In the genomic region with DNA sequence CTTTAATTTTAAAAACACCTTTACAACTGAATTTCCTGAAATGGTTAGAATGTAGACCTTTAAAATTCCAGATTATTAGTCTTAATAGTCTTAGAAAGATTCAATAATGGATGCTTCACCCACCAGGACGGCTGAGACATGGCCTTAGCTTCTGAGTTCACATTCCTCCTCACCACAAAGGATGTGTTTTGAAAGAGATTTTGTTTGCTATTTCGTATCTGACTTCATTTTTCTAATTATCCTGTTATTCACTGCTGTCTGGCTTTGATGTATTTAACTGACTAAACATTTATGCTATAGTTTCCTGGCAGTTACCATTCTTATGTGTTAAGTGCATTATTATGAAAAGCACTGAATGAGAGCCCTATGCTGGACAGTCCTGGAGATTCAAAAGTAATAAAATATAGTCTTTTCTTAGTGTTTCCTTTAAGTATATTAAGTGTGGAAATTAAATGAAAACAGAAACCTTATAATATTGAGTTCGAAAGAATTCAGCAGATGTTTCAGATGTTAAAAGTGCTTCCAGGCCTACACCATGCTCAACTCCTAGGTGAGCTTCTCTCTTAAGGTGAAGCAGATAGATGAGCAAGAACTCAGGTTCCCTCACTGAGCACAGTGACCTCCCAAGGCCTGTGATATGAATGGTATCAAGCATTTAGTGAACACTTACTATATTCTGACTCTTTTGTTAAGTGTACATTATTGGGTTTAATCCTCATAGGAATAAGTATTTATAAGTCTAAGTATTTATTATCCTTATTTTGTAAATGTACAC, we compare ENCODE assay signal across 15 cellular contexts. TPM values are rescaled to one million over a fixed set of nuclear protein-coding genes. Genes with fewer than 3 reads are reported as not detected.
A peak's percentile ranks its signal among the peaks of the same experiment; 100 is the strongest.
DNase-seq lines count a peak whose midpoint lies in the region; ATAC-seq, FAIRE-seq and TF ChIP-seq lines count a peak whose summit lies in the region.
"Had no signal": no experiment of that assay in that cellular context is flagged by ENCODE, and none has a peak within 500 bp of the region (broad histone marks: within the 10 kb centered on the region; RNA-seq: fewer than 3 reads in every experiment).

No MANE protein-coding gene starts in this region.

- peaks cover 0 to 4% of the 10 kb centered on the region in 2 experiments for H3K36me3 ChIP-seq in endothelial cell of umbilical vein (ENCODE audit: control insufficient read depth in 2 of 2, extremely low read depth in 1 of 2, insufficient read depth in 2 of 2, low read length in 2 of 2)
- H3K36me3 ChIP-seq in colonic mucosa = no peaks in the 10 kb centered on the region
- no peaks in the 10 kb centered on the region for H3K36me3 ChIP-seq in CD8-positive, alpha-beta T cell (ENCODE audit: insufficient read depth, low read length)

- H3K9me1 ChIP-seq in endothelial cell of umbilical vein (replicated peaks; ENCODE audit: control insufficient read depth, extremely low read depth, insufficient read depth, low read length) = no peaks in the 10 kb centered on the region

- H3K9me3 Mint-ChIP-seq in osteocyte (ENCODE audit: unreplicated experiment) = no peaks in the 10 kb centered on the region
- H3K9me3 Mint-ChIP-seq in CD8-positive, alpha-beta T cell = no peaks in the 10 kb centered on the region
- H3K9me3 Mint-ChIP-seq: brain; stimulated activated naive B cell treated with anti-CD40 and anti-IgM and Interleukin-4, amounts not matched to agents 10 μg/mL and 1 μg/mL and 100 μg/mL, for 72 hours had no signal

- H3K36me3 Mint-ChIP-seq in osteocyte (ENCODE audit: unreplicated experiment) = peaks cover 8% of the 10 kb centered on the region
- H3K36me3 Mint-ChIP-seq in CD8-positive, alpha-beta T cell = peaks cover 22% of the 10 kb centered on the region

- H3K27me3 Mint-ChIP-seq in osteocyte (ENCODE audit: unreplicated experiment) = no peaks in the 10 kb centered on the region
- H3K27me3 Mint-ChIP-seq in CD8-positive, alpha-beta T cell (ENCODE audit: low read depth) = no peaks in the 10 kb centered on the region
- H3K27me3 Mint-ChIP-seq: brain; stimulated activated naive B cell treated with anti-CD40 and anti-IgM and Interleukin-4, amounts not matched to agents 10 μg/mL and 1 μg/mL and 100 μg/mL, for 72 hours had no signal

- POLR2A ChIA-PET in endothelial cell of umbilical vein (lab: Charles Lee) = no interaction called here
- POLR2A ChIA-PET in CD8-positive, alpha-beta T cell (lab: Charles Lee) = no interaction called here

- BruUV-seq in endothelial cell of umbilical vein (replicated peaks; lab: Mats Ljungman, UMichigan) = no TSS peak

- no peak for TF ChIP-seq POLR2A in endothelial cell of umbilical vein (IDR thresholded peaks at IDR 0.05; ENCODE audit: low read depth, low read length)

- peak overlapping the region; percentile 42 for H3K27ac Mint-ChIP-seq in osteocyte (ENCODE audit: unreplicated experiment)
- H3K27ac Mint-ChIP-seq in CD8-positive, alpha-beta T cell = no peak overlapping the region
- H3K27ac Mint-ChIP-seq: brain; stimulated activated naive B cell treated with anti-CD40 and anti-IgM and Interleukin-4, amounts not matched to agents 10 μg/mL and 1 μg/mL and 100 μg/mL, for 72 hours had no signal

- H3K4me1 Mint-ChIP-seq in osteocyte (ENCODE audit: unreplicated experiment) = peaks cover 46% of the 10 kb centered on the region
- peaks cover 54% of the 10 kb centered on the region for H3K4me1 Mint-ChIP-seq in CD8-positive, alpha-beta T cell (ENCODE audit: low read depth)

- FAIRE-seq in endothelial cell of umbilical vein (lab: Jason Lieb, UNC) = no peak
- FAIRE-seq: frontal cortex had no signal

- H3K9me3 ChIP-seq in endothelial cell of umbilical vein (replicated peaks; ENCODE audit: control insufficient read depth, insufficient read depth, low read length) (no peaks in the 10 kb centered on the region), colonic mucosa (no peaks in the 10 kb centered on the region)
- H3K9me3 ChIP-seq in CD8-positive, alpha-beta T cell (ENCODE audit: low read length) = no peaks in the 10 kb centered on the region

- H3K27ac ChIP-seq in endothelial cell of umbilical vein (ENCODE audit: insufficient read depth, low read depth, low read length) (peak overlapping the region; percentile 44), colonic mucosa (no peak overlapping the region)
- H3K27ac ChIP-seq in CD8-positive, alpha-beta T cell (ENCODE audit: low read depth, low read length) = no peak overlapping the region

- no peak overlapping the region for H3K4me2 ChIP-seq in endothelial cell of umbilical vein (ENCODE audit: insufficient read depth, low read length)

- ATAC-seq in CD8-positive, alpha-beta T cell = no peak
- ATAC-seq in HG02571 (IDR thresholded peaks at IDR 0.05; ENCODE audit: unreplicated experiment) = no peak
- ATAC-seq: stimulated activated naive B cell treated with anti-CD40 and anti-IgM and Interleukin-4, amounts not matched to agents 10 μg/mL and 1 μg/mL and 100 μg/mL, for 72 hours had no signal

- dilution Hi-C loops in endothelial cell of umbilical vein (cut with MboI; ENCODE audit: extremely low pct_ligation_motif_present, low sequenced_read_pairs) = no loop called here

- no peaks in the 10 kb centered on the region for H3K27me3 ChIP-seq in endothelial cell of umbilical vein (ENCODE audit: control insufficient read depth in 2 of 2, insufficient read depth in 2 of 2, low read length in 2 of 2)
- no peaks in the 10 kb centered on the region for H3K27me3 ChIP-seq in colonic mucosa
- no peaks in the 10 kb centered on the region for H3K27me3 ChIP-seq in CD8-positive, alpha-beta T cell (ENCODE audit: insufficient read depth, low read length)

- H3K9ac ChIP-seq in endothelial cell of umbilical vein (replicated peaks; ENCODE audit: extremely low read depth, insufficient read depth, low read length) (no peak overlapping the region), colonic mucosa (ENCODE audit: low read depth in 2 of 2, low read length in 2 of 2) (no peak overlapping the region)

- intact Hi-C loops in endothelial cell of umbilical vein (cut with micrococcal nuclease) (no loop called here), colonic mucosa (cut with DNase I) (no loop called here)
- intact Hi-C loops in CD8-positive, alpha-beta T cell (cut with DNase I, micrococcal nuclease) = no loop called here

- DNase-seq in EL (peak; percentile 70), RPMI7951 (ENCODE audit: low read depth) (peak; percentile 36), endothelial cell of umbilical vein (ENCODE audit: low read depth, low spot score) (peak; percentile 60), osteocyte (ENCODE audit: extremely low spot score, unreplicated experiment) (no peak), colonic mucosa (no peak)
- no peak for DNase-seq in CD8-positive, alpha-beta T cell
- DNase-seq: activated T-cell treated with anti-CD3 and anti-CD28 coated beads, Interleukin-2, amount 50 U/mL, for 1 hour; DMS79 treated with DMSO at 0.1 percent for 48 hours; NCI-H510A; nucleus accumbens; Right ventricle myocardium superior; stimulated activated naive B cell treated with anti-CD40 and anti-IgM and Interleukin-4, amounts not matched to agents 10 μg/mL and 1 μg/mL and 100 μg/mL, for 72 hours had no signal

- H3K4me3 ChIP-seq in endothelial cell of umbilical vein (replicated peaks in 1 of 3; ENCODE audit: insufficient read depth in 1 of 3, low read depth in 1 of 3, low read length in 3 of 3) (no peak overlapping the region), colonic mucosa (no peak overlapping the region)
- no peak overlapping the region for H3K4me3 ChIP-seq in CD8-positive, alpha-beta T cell (ENCODE audit: low read depth, low read length)

- no peaks in the 10 kb centered on the region for H4K20me1 ChIP-seq in endothelial cell of umbilical vein (replicated peaks; ENCODE audit: control insufficient read depth, extremely low read depth, insufficient read depth, low read length)

- no peak overlapping the region for H3K4me3 Mint-ChIP-seq in osteocyte (ENCODE audit: unreplicated experiment)
- H3K4me3 Mint-ChIP-seq in CD8-positive, alpha-beta T cell = no peak overlapping the region
- H3K4me3 Mint-ChIP-seq: brain; stimulated activated naive B cell treated with anti-CD40 and anti-IgM and Interleukin-4, amounts not matched to agents 10 μg/mL and 1 μg/mL and 100 μg/mL, for 72 hours had no signal

- CTCF ChIA-PET in endothelial cell of umbilical vein (lab: Charles Lee) = interaction anchor here (1.2 to 1.3 kb wide), 2 partner anchors 15 to 18 kb away, joined by 3 read pairs; no protein-coding TSS in a partner anchor
- CTCF ChIA-PET in CD8-positive, alpha-beta T cell (lab: Charles Lee) = interaction anchor here (1.4 kb wide), 1 partner anchor 11 kb away, joined by 3 read pairs; no protein-coding TSS in a partner anchor

- peaks cover 40% of the 10 kb centered on the region for H3K79me2 ChIP-seq in endothelial cell of umbilical vein (ENCODE audit: control insufficient read depth, insufficient read depth, low read length)

- H2AFZ ChIP-seq in endothelial cell of umbilical vein (ENCODE audit: low read depth, low read length) = no peak overlapping the region

- TF ChIP-seq CTCF in endothelial cell of umbilical vein (IDR thresholded peaks at IDR 0.05; ENCODE audit: extremely low read depth in 1 of 2, insufficient read depth in 1 of 2, low read depth in 1 of 2, low read length in 2 of 2) (no peak), osteocyte (IDR thresholded peaks at IDR 0.05) (no peak), colonic mucosa (IDR thresholded peaks at IDR 0.05) (no peak)
- TF ChIP-seq CTCF in CD8-positive, alpha-beta T cell (IDR thresholded peaks at IDR 0.05) = no peak

- no peaks in the 10 kb centered on the region for H3K4me1 ChIP-seq in endothelial cell of umbilical vein (ENCODE audit: control insufficient read depth, extremely low read depth, insufficient read depth, low read length)
- no peaks in the 10 kb centered on the region for H3K4me1 ChIP-seq in colonic mucosa
- H3K4me1 ChIP-seq in CD8-positive, alpha-beta T cell (ENCODE audit: insufficient read depth, low read length) = no peaks in the 10 kb centered on the region

TF ChIP-seq in endothelial cell of umbilical vein, 7 proteins besides CTCF, POLR2A, EP300 and RAD21 (continues in another document):
- TF ChIP-seq FOS (IDR thresholded peaks at IDR 0.05; ENCODE audit: borderline replicate concordance, insufficient read depth, low read length) (peak; percentile 12), POLR2AphosphoS5 (IDR thresholded peaks at IDR 0.05; ENCODE audit: insufficient read depth, low read depth, low read length) (no peak), MYC (IDR thresholded peaks at IDR 0.05; ENCODE audit: low read depth, low read length) (no peak)

RNA-seq across cellular contexts. Expression of gene MAP3K4, which starts 40.3 kb away (rescaled TPM):
- total RNA-seq in RPMI7951 (2014; rRNA removed; shearing (Covaris generic)) = 17.0 and 17.5 TPM in 2 replicates
- total RNA-seq in endothelial cell of umbilical vein = 32.2 and 42.3 TPM in 2 replicates
- polyA plus RNA-seq in endothelial cell of umbilical vein = 7.2 and 10.8 TPM in 2 replicates
- 9.2 and 11.1 TPM in 2 replicates for polyA plus RNA-seq in endothelial cell of umbilical vein (2011; cell fraction: cytosol; rRNA removed)
- polyA plus RNA-seq in endothelial cell of umbilical vein (2011; cell fraction: nucleus; rRNA removed) = 45.7 and 57.4 TPM in 2 replicates
- polyA plus RNA-seq in endothelial cell of umbilical vein (2012) = 12.8 and 16.1 TPM in 2 replicates
- 29.3 and 45.7 TPM in 2 replicates for polyA minus RNA-seq in endothelial cell of umbilical vein
- 6.6 TPM for polyA minus RNA-seq in endothelial cell of umbilical vein (2011; cell fraction: cytosol; rRNA and poly(A)+ RNA removed)
- 83.8 and 105 TPM in 2 replicates for polyA minus RNA-seq in endothelial cell of umbilical vein (2011; cell fraction: nucleus; rRNA and poly(A)+ RNA removed)
- total RNA-seq in osteocyte = 20.7 and 24.1 TPM in 2 replicates
- total RNA-seq in colonic mucosa = 10 to 100 TPM; 32.1 to 42.2 TPM
- total RNA-seq in CD8-positive, alpha-beta T cell = 10 to 100 TPM; 39.1 to 43.1 TPM

Comparison
In these comparisons a context has a peak if more than half of its experiments do, and no peak if none do; other contexts are left out.
1. DNase-seq: peak in EL (single experiment), RPMI7951 (single experiment) and endothelial cell of umbilical vein (single experiment); none in osteocyte (single experiment), colonic mucosa (single experiment) and CD8-positive, alpha-beta T cell (0 of 7).